ENCODE assay signal across 31 cellular contexts in the genomic region with DNA sequence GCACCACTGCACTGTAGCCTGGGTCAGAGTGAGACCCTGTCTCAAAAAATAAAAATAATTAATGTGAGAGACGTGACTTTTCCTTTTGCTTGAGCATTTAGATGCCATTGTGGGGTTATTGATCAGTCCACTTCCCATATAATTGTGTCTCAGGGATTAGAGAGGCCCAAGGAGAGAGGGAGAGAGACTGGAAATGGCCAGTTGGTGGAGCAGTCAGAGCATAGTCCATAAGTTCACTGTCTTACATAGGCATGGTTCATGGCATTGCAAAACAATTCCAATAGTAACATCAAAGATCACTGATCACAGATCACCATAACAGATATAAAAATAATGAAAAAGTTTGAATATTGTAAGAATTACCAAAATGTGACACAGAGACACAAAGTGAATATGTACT. TPM values are rescaled to one million over a fixed set of nuclear protein-coding genes. Genes with fewer than 3 reads are reported as not detected.
DNase-seq lines count a peak whose midpoint lies in the region; ATAC-seq and TF ChIP-seq lines count a peak whose summit lies in the region.
"Had no signal": no experiment of that assay in that cellular context is flagged by ENCODE, and none has a peak within 500 bp of the region (broad histone marks: within the 10 kb centered on the region; RNA-seq: fewer than 3 reads in every experiment).

No MANE protein-coding gene starts in this region.

- no peaks in the 10 kb centered on the region for H3F3A ChIP-seq in GM23338 (replicated peaks; ENCODE audit: low read depth)

- intact Hi-C loops in colonic mucosa (cut with DNase I): loop anchor here (5.0 kb wide), 1 partner anchor 331 kb away; no protein-coding TSS in a partner anchor

- H3K9me3 Mint-ChIP-seq in GM23338: no peaks in the 10 kb centered on the region
- H3K9me3 Mint-ChIP-seq: activated naive CD8-positive, alpha-beta T cell treated with anti-CD3 and anti-CD28 coated beads, Interleukin-2, amount 50 U/mL, for 24 hours; activated T-cell treated with anti-CD3 and anti-CD28 coated beads, Interleukin-2, amount 50 U/mL, for 72 hours; dendritic cell treated with granulocyte-macrophage colony-stimulating factor and Interleukin-4, amounts not matched to agents 40 ng/mL and 50 ng/mL, for 4 days; HFFc6; neural progenitor cell; stimulated activated naive CD8-positive, alpha-beta T cell treated with anti-CD3 and anti-CD28 coated beads, Interleukin-15, amount 100 ng/mL, for 72 hours had no signal

- no peaks in the 10 kb centered on the region for H3K27me3 ChIP-seq in GM23338 (ENCODE audit: insufficient read depth)
- H3K27me3 ChIP-seq in liver (ENCODE audit: control insufficient read depth in 4 of 4, insufficient read depth in 4 of 4, low read length in 3 of 4): no peaks in the 10 kb centered on the region
- no peaks in the 10 kb centered on the region for H3K27me3 ChIP-seq in colonic mucosa
- H3K27me3 ChIP-seq: esophagus muscularis mucosa, hepatocyte, neural progenitor cell, Peyer's patch had no signal

- 98% methylated on average over 1 of the region's 1 CpG for WGBS in liver

- no peak overlapping the region for H3K4me2 ChIP-seq in GM23338
- H3K4me2 ChIP-seq: hepatocyte, neural progenitor cell had no signal

- H3K79me2 ChIP-seq in GM23338 (replicated peaks; ENCODE audit: insufficient read depth): no peaks in the 10 kb centered on the region
- H3K79me2 ChIP-seq: hepatocyte, parathyroid adenoma had no signal

- H2AFZ ChIP-seq in GM23338: no peak overlapping the region
- H2AFZ ChIP-seq: hepatocyte, neural progenitor cell, parathyroid adenoma had no signal

- H3K9ac ChIP-seq in liver (ENCODE audit: low read depth in 1 of 2, low read length in 2 of 2) (no peak overlapping the region), colonic mucosa (ENCODE audit: low read depth in 2 of 2, low read length in 2 of 2) (no peak overlapping the region)
- H3K9ac ChIP-seq: neural progenitor cell, parathyroid adenoma had no signal

- H3K36me3 Mint-ChIP-seq in GM23338 (ENCODE audit: low read depth): peaks cover 6% of the 10 kb centered on the region; the same call in 1 of the 3 replicates

- ATAC-seq in GM23338 (peak; percentile 57), HG03354 (IDR thresholded peaks at IDR 0.05; ENCODE audit: poor library complexity, severe bottlenecking, unreplicated experiment) (no peak), HG03460 (IDR thresholded peaks at IDR 0.05; ENCODE audit: unreplicated experiment) (no peak)
- ATAC-seq: activated naive CD8-positive, alpha-beta T cell treated with anti-CD3 and anti-CD28 coated beads, Interleukin-2, amount 50 U/mL, for 24 hours; activated T-cell treated with anti-CD3 and anti-CD28 coated beads, Interleukin-2, amount 50 U/mL, for 72 hours; stimulated activated naive CD8-positive, alpha-beta T cell treated with anti-CD3 and anti-CD28 coated beads, Interleukin-15, amount 100 ng/mL, for 72 hours had no signal

- peaks cover 3% of the 10 kb centered on the region for H3K27me3 Mint-ChIP-seq in GM23338 (ENCODE audit: insufficient read depth, low read depth, poor library complexity)
- H3K27me3 Mint-ChIP-seq: activated naive CD8-positive, alpha-beta T cell treated with anti-CD3 and anti-CD28 coated beads, Interleukin-2, amount 50 U/mL, for 24 hours; dendritic cell treated with granulocyte-macrophage colony-stimulating factor and Interleukin-4, amounts not matched to agents 40 ng/mL and 50 ng/mL, for 4 days; stimulated activated naive CD8-positive, alpha-beta T cell treated with anti-CD3 and anti-CD28 coated beads, Interleukin-15, amount 100 ng/mL, for 72 hours had no signal

- no peaks in the 10 kb centered on the region for H4K20me1 ChIP-seq in GM23338 (replicated peaks; ENCODE audit: insufficient read depth)

- H3K9me3 ChIP-seq in liver (ENCODE audit: control insufficient read depth in 4 of 4, low read length in 3 of 4) (no peaks in the 10 kb centered on the region), colonic mucosa (no peaks in the 10 kb centered on the region)
- H3K9me3 ChIP-seq: esophagus muscularis mucosa, Peyer's patch, thoracic aorta had no signal

- no peak overlapping the region for H3K4me3 Mint-ChIP-seq in GM23338
- H3K4me3 Mint-ChIP-seq: activated naive CD8-positive, alpha-beta T cell treated with anti-CD3 and anti-CD28 coated beads, Interleukin-2, amount 50 U/mL, for 24 hours; activated T-cell treated with anti-CD3 and anti-CD28 coated beads, Interleukin-2, amount 50 U/mL, for 72 hours; dendritic cell treated with granulocyte-macrophage colony-stimulating factor and Interleukin-4, amounts not matched to agents 40 ng/mL and 50 ng/mL, for 4 days; HFFc6; neural progenitor cell; stimulated activated naive CD8-positive, alpha-beta T cell treated with anti-CD3 and anti-CD28 coated beads, Interleukin-15, amount 100 ng/mL, for 72 hours had no signal

- H3K36me3 ChIP-seq in GM23338 (ENCODE audit: insufficient read depth) (no peaks in the 10 kb centered on the region), liver (ENCODE audit: control insufficient read depth in 4 of 4, insufficient read depth in 3 of 4, low read depth in 1 of 4, low read length in 3 of 4) (no peaks in the 10 kb centered on the region), colonic mucosa (no peaks in the 10 kb centered on the region)
- H3K36me3 ChIP-seq: neural progenitor cell, thoracic aorta had no signal

- TF ChIP-seq CTCF in GM23338 (conservative IDR thresholded peaks at IDR 0.05; ENCODE audit: low read depth in 2 of 2) (peak; percentile 26 to 63; a peak in 3 of 4 replicates), LNCaP clone FGC (IDR thresholded peaks at IDR 0.05; ENCODE audit: control insufficient read depth, extremely low read depth, insufficient read depth) (peak; percentile 40), epithelial cell of proximal tubule (conservative IDR thresholded peaks at IDR 0.05; ENCODE audit: low read depth, low read length) (peak; percentile 11), liver (IDR thresholded peaks at IDR 0.05; ENCODE audit: low read depth, low read length, missing input control) (no peak), colonic mucosa (IDR thresholded peaks at IDR 0.05) (no peak)

- H3K4me1 ChIP-seq in GM23338 (ENCODE audit: insufficient read depth) (peaks cover 5% of the 10 kb centered on the region), liver (ENCODE audit: control insufficient read depth in 4 of 4, insufficient read depth in 4 of 4, low read length in 3 of 4) (no peaks in the 10 kb centered on the region), colonic mucosa (no peaks in the 10 kb centered on the region)
- H3K4me1 ChIP-seq: parathyroid adenoma, Peyer's patch had no signal

- no peaks in the 10 kb centered on the region for H3K9me2 ChIP-seq in GM23338 (ENCODE audit: insufficient read depth)

- TF ChIP-seq RAD21 in liver (IDR thresholded peaks at IDR 0.05): peak; percentile 15 to 44

- peaks cover 9% of the 10 kb centered on the region for H3K4me1 Mint-ChIP-seq in GM23338
- H3K4me1 Mint-ChIP-seq: activated naive CD8-positive, alpha-beta T cell treated with anti-CD3 and anti-CD28 coated beads, Interleukin-2, amount 50 U/mL, for 24 hours had no signal

- no peak overlapping the region for H3K4me3 ChIP-seq in GM23338
- no peak overlapping the region for H3K4me3 ChIP-seq in LNCaP clone FGC (ENCODE audit: low read depth, low read length)
- no peak overlapping the region for H3K4me3 ChIP-seq in epithelial cell of proximal tubule (ENCODE audit: low read depth, low read length)
- H3K4me3 ChIP-seq in liver (ENCODE audit: low read depth in 1 of 3, low read length in 3 of 3): no peak overlapping the region
- H3K4me3 ChIP-seq in colonic mucosa: no peak overlapping the region
- H3K4me3 ChIP-seq: hepatocyte, neural progenitor cell, Peyer's patch, thoracic aorta had no signal

- DNase-seq in GM23338 (ENCODE audit: low spot score) (no peak), LNCaP clone FGC (ENCODE audit: low read depth) (no peak), epithelial cell of proximal tubule (ENCODE audit: low read depth) (no peak), glomerular visceral epithelial cell (ENCODE audit: extremely low spot score) (no peak), colonic mucosa (no peak)
- DNase-seq: activated naive CD8-positive, alpha-beta T cell treated with anti-CD3 and anti-CD28 coated beads, Interleukin-2, amount 50 U/mL, for 24 hours; activated T-cell treated with anti-CD3 and anti-CD28 coated beads, Interleukin-2, amount 50 U/mL, for 72 hours; Calu3; central memory CD4-positive, alpha-beta T cell; DMS79; foreskin fibroblast; HFFc6; KBM-7; NCI-H2029 treated with DMSO at 0.1 percent for 48 hours; NCI-H2227 treated with DMSO at 0.1 percent for 48 hours; NCI-H526 treated with DMSO at 0.1 percent for 48 hours; Peyer's patch; right cardiac atrium; stimulated activated CD4-positive, alpha-beta T cell treated with anti-CD3 and anti-CD28 coated beads, Interleukin-12 subunit alpha, Interleukin-12 subunit beta, amount 100 ng/mL, for 4 hours; stimulated activated CD4-positive, alpha-beta T cell treated with anti-CD3 and anti-CD28 coated beads, Interleukin-2, amount 100 ng/mL, for 48 hours; stimulated activated naive CD8-positive, alpha-beta T cell treated with anti-CD3 and anti-CD28 coated beads, Interleukin-15, amount 100 ng/mL, for 72 hours; SW 1271 had no signal

- no peak overlapping the region for H3K27ac Mint-ChIP-seq in GM23338
- H3K27ac Mint-ChIP-seq: activated naive CD8-positive, alpha-beta T cell treated with anti-CD3 and anti-CD28 coated beads, Interleukin-2, amount 50 U/mL, for 24 hours; activated T-cell treated with anti-CD3 and anti-CD28 coated beads, Interleukin-2, amount 50 U/mL, for 72 hours; dendritic cell treated with granulocyte-macrophage colony-stimulating factor and Interleukin-4, amounts not matched to agents 40 ng/mL and 50 ng/mL, for 4 days; HFFc6; neural progenitor cell had no signal

- no peak overlapping the region for H3K27ac ChIP-seq in GM23338 (ENCODE audit: low read depth)
- H3K27ac ChIP-seq in liver (ENCODE audit: low read depth in 1 of 2, low read length in 2 of 2): no peak overlapping the region
- no peak overlapping the region for H3K27ac ChIP-seq in colonic mucosa
- H3K27ac ChIP-seq: esophagus muscularis mucosa, hepatocyte, neural progenitor cell, parathyroid adenoma, Peyer's patch, thoracic aorta had no signal

TF ChIP-seq in GM23338, 12 proteins besides CTCF, POLR2A, EP300 and RAD21 (continues in another document):
- TF ChIP-seq POLR2AphosphoS5 (IDR thresholded peaks at IDR 0.05; ENCODE audit: low read depth): no peak
- no peak for TF ChIP-seq STAT1 (IDR thresholded peaks at IDR 0.05; ENCODE audit: unreplicated experiment)
- TF ChIP-seq EZH2phosphoT487 (IDR thresholded peaks at IDR 0.05; ENCODE audit: unreplicated experiment): no peak
- no peak for TF ChIP-seq CREB1 (CRISPR knock-in tag; IDR thresholded peaks at IDR 0.05; ENCODE audit: low read depth)

TF ChIP-seq in liver, 16 proteins besides CTCF, POLR2A, EP300 and RAD21 (continues in another document):
- TF ChIP-seq, protein P1, sequence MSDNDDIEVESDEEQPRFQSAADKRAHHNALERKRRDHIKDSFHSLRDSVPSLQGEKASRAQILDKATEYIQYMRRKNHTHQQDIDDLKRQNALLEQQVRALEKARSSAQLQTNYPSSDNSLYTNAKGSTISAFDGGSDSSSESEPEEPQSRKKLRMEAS (IDR thresholded peaks at IDR 0.05): no peak
- TF ChIP-seq HNF4A (conservative IDR thresholded peaks at IDR 0.05): peak in 1 of 2 donors; percentile 73

RNA-seq across cellular contexts. Expression of a gene that starts 15.2 kb away (rescaled TPM):
- total RNA-seq in GM23338 (2014; rRNA removed; shearing (Covaris generic)): 12.2 and 15.2 TPM in 2 replicates
- polyA plus RNA-seq in GM23338 (2016; fragmentation: Nextera tagmentation; extraction: Ambion mirVana) (29.7 and 30.4 TPM in 2 replicates), liver (1 to 10 TPM; 2.7 to 3.9 TPM)
- total RNA-seq in epithelial cell of proximal tubule (13.7 and 15.0 TPM in 2 replicates), liver (1 to 10 TPM; 2.7 to 5.7 TPM), colonic mucosa (10 to 100 TPM in 1 of 2 donors, 1 to 10 TPM in 1; 9.6 to 12.0 TPM)

Comparison
In these comparisons a context has a peak if more than half of its experiments do, and no peak if none do; other contexts are left out.
1. CTCF ChIP-seq: peak in GM23338 (2 of 2), LNCaP clone FGC (single experiment) and epithelial cell of proximal tubule (single experiment); none in liver (single experiment) and colonic mucosa (single experiment).